18 cellular contexts compared by ENCODE assay signal in the genomic region with DNA sequence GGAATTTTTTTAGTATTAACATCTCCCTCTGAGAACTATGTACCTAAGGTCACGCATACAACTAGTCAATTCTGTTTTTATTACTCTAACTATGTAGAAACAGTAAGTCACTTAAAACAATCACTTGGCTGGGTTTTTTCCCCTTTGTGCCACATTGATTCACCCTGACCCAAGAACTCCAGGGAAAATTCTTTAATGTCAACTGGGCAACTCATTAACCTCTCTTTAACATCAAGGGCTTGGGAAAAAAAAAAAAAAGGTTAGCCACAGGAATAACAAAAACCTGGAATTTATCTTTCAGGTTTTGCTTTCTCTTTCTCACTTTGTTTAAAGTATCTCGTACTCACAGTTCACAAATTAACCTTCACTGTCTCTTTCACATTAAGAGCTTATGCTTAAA. TPM values are rescaled to one million over a fixed set of nuclear protein-coding genes. Genes with fewer than 3 reads are reported as not detected.
DNase-seq lines count a peak whose midpoint lies in the region; ATAC-seq and TF ChIP-seq lines count a peak whose summit lies in the region.
"Had no signal": no experiment of that assay in that cellular context is flagged by ENCODE, and none has a peak within 500 bp of the region (broad histone marks: within the 10 kb centered on the region; RNA-seq: fewer than 3 reads in every experiment).

No MANE protein-coding gene starts in this region.

- peaks cover 12% of the 10 kb centered on the region for H3K27me3 Mint-ChIP-seq in activated naive CD4-positive, alpha-beta T cell treated with anti-CD3 and anti-CD28 coated beads, Interleukin-2, amount 10 ng/mL, durations not matched to agents 7 days and 5 days
- H3K27me3 Mint-ChIP-seq in WTC11 (ENCODE audit: low read depth), result 0 out of 2 replicates have a peak, but pooled peaks cover 2% of the 10 kb centered on the region

- POLR2A ChIA-PET in WTC11 (lab: Charles Lee), result interaction anchor here (0.7 kb wide), 1 partner anchor 8 kb away, joined by 7 read pairs; a partner anchor contains a TSS

- H3K9me3 ChIP-seq in subcutaneous abdominal adipose tissue (ENCODE audit: control insufficient read depth in 5 of 5, low read length in 5 of 5), result no peaks in the 10 kb centered on the region
- H3K9me3 ChIP-seq: left ventricle myocardium inferior, prostate gland, stomach, uterus had no signal

- H3K36me3 Mint-ChIP-seq in activated naive CD4-positive, alpha-beta T cell treated with anti-CD3 and anti-CD28 coated beads, Interleukin-2, amount 10 ng/mL, durations not matched to agents 7 days and 5 days, result peaks cover 52% of the 10 kb centered on the region
- peaks cover 27 to 38% of the 10 kb centered on the region in 2 donors for H3K36me3 Mint-ChIP-seq in activated naive CD4-positive, alpha-beta T cell treated with anti-CD3 and anti-CD28 coated beads, Interleukin-2, amount 50 U/mL, for 72 hours
- H3K36me3 Mint-ChIP-seq in WTC11, result peaks cover 50% of the 10 kb centered on the region

- DNase-seq in activated naive CD4-positive, alpha-beta T cell treated with anti-CD3 and anti-CD28 coated beads, Interleukin-2, amount 10 ng/mL, durations not matched to agents 7 days and 5 days, result no peak
- DNase-seq in activated naive CD4-positive, alpha-beta T cell treated with anti-CD3 and anti-CD28 coated beads, Interleukin-2, amount 50 U/mL, for 72 hours (ENCODE audit: low spot score in 2 of 2), result no peak
- DNase-seq in WTC11 (ENCODE audit: low spot score) (no peak), left lobe of liver (ENCODE audit: low spot score) (no peak), left colon (no peak)
- DNase-seq: activated CD4-positive, alpha-beta T cell treated with anti-CD3 and anti-CD28 coated beads, Interleukin-2, amount 50 U/mL, for 1 hour; foreskin keratinocyte; left ventricle myocardium inferior; NCI-H187 treated with DMSO at 0.1 percent for 48 hours; NCI-H510A; SIG-M5; stomach; uterus had no signal

- H3K4me1 ChIP-seq in subcutaneous abdominal adipose tissue (ENCODE audit: control insufficient read depth in 5 of 5, insufficient read depth in 5 of 5, low read length in 5 of 5), result peaks cover 0 to 64% (median 35%) of the 10 kb centered on the region in 5 donors
- H3K4me1 ChIP-seq: prostate gland had no signal

- TF ChIP-seq CTCF in WTC11 (IDR thresholded peaks at IDR 0.05), result no peak

- no peaks in the 10 kb centered on the region for H3K27me3 ChIP-seq in subcutaneous abdominal adipose tissue (ENCODE audit: control insufficient read depth in 5 of 5, insufficient read depth in 4 of 5, low read length in 5 of 5)
- H3K27me3 ChIP-seq: foreskin keratinocyte, stomach, uterus had no signal

- peaks cover 30% of the 10 kb centered on the region for H3K4me1 Mint-ChIP-seq in activated naive CD4-positive, alpha-beta T cell treated with anti-CD3 and anti-CD28 coated beads, Interleukin-2, amount 10 ng/mL, durations not matched to agents 7 days and 5 days
- peaks cover 31% of the 10 kb centered on the region for H3K4me1 Mint-ChIP-seq in WTC11

- H3K36me3 ChIP-seq in subcutaneous abdominal adipose tissue (ENCODE audit: control insufficient read depth in 5 of 5, insufficient read depth in 5 of 5, low read length in 5 of 5), result peaks cover 35 to 52% (median 40%) of the 10 kb centered on the region in 5 donors
- H3K36me3 ChIP-seq: uterus had no signal

- no peak for ATAC-seq in activated naive CD4-positive, alpha-beta T cell treated with anti-CD3 and anti-CD28 coated beads, Interleukin-2, amount 50 U/mL, for 72 hours
- ATAC-seq in WTC11 (no peak), left lobe of liver (peak; percentile 65), GM21423 (IDR thresholded peaks at IDR 0.05; ENCODE audit: unreplicated experiment) (no peak), left colon (no peak), GM18909 (IDR thresholded peaks at IDR 0.05; ENCODE audit: poor library complexity, unreplicated experiment) (no peak)
- ATAC-seq: foreskin keratinocyte had no signal

- CTCF ChIA-PET in activated naive CD4-positive, alpha-beta T cell treated with anti-CD3 and anti-CD28 coated beads, Interleukin-2, amount 10 ng/mL, durations not matched to agents 7 days and 5 days (lab: Charles Lee), result no interaction called here
- CTCF ChIA-PET in WTC11 (lab: Charles Lee), result no interaction called here

- H3K27ac ChIP-seq in subcutaneous abdominal adipose tissue (ENCODE audit: low read depth, low read length), result peak overlapping the region; percentile 96
- H3K27ac ChIP-seq: foreskin keratinocyte, left ventricle myocardium inferior, prostate gland, stomach, uterus had no signal

- no peak overlapping the region for H3K4me3 ChIP-seq in subcutaneous abdominal adipose tissue (ENCODE audit: low read depth in 1 of 5, low read length in 5 of 5)
- H3K4me3 ChIP-seq: left ventricle myocardium inferior, prostate gland, stomach, uterus had no signal

- intact Hi-C loops in left colon (cut with DNase I, micrococcal nuclease), result no loop called here

- H3K9me3 Mint-ChIP-seq in activated naive CD4-positive, alpha-beta T cell treated with anti-CD3 and anti-CD28 coated beads, Interleukin-2, amount 10 ng/mL, durations not matched to agents 7 days and 5 days, result no peaks in the 10 kb centered on the region
- no peaks in the 10 kb centered on the region for H3K9me3 Mint-ChIP-seq in activated naive CD4-positive, alpha-beta T cell treated with anti-CD3 and anti-CD28 coated beads, Interleukin-2, amount 50 U/mL, for 72 hours
- no peaks in the 10 kb centered on the region for H3K9me3 Mint-ChIP-seq in WTC11

- H3K4me3 Mint-ChIP-seq in activated naive CD4-positive, alpha-beta T cell treated with anti-CD3 and anti-CD28 coated beads, Interleukin-2, amount 10 ng/mL, durations not matched to agents 7 days and 5 days, result no peak overlapping the region
- no peak overlapping the region for H3K4me3 Mint-ChIP-seq in WTC11

- peak overlapping the region in 3 of 5 donors; percentile 42 to 58 (median 47) for H3K9ac ChIP-seq in subcutaneous abdominal adipose tissue (ENCODE audit: low read length in 5 of 5)

- peak overlapping the region; percentile 17 for H3K27ac Mint-ChIP-seq in activated naive CD4-positive, alpha-beta T cell treated with anti-CD3 and anti-CD28 coated beads, Interleukin-2, amount 10 ng/mL, durations not matched to agents 7 days and 5 days
- peak overlapping the region in 1 of 2 donors; percentile 78 for H3K27ac Mint-ChIP-seq in activated naive CD4-positive, alpha-beta T cell treated with anti-CD3 and anti-CD28 coated beads, Interleukin-2, amount 50 U/mL, for 72 hours
- H3K27ac Mint-ChIP-seq in WTC11, result peak overlapping the region; percentile 91

TF ChIP-seq in WTC11, 78 proteins besides CTCF, POLR2A, EP300 and RAD21:
- TF ChIP-seq GRHL2 (CRISPR knock-in tag; IDR thresholded peaks at IDR 0.05; ENCODE audit: insufficient replicate concordance, severe bottlenecking) (no peak), ZNF416 (CRISPR knock-in tag; IDR thresholded peaks at IDR 0.05) (peak; percentile 59; the same call in 1 of the 2 replicates)
TF ChIP-seq in WTC11: peak in this region for 1.

RNA-seq across cellular contexts. Expression of a gene that starts 8.1 kb away (rescaled TPM):
- 1,000 to 10,000 TPM; 1,913 to 2,275 TPM for total RNA-seq in activated naive CD4-positive, alpha-beta T cell treated with anti-CD3 and anti-CD28 coated beads, Interleukin-2, amount 50 U/mL, for 72 hours
- total RNA-seq in WTC11 (2021), result 1,191 to 1,343 TPM (median 1,328 TPM) in 3 replicates
- 364 TPM for total RNA-seq in left lobe of liver
- total RNA-seq in left colon, result 1,000 to 10,000 TPM in 1 of 2 donors, 100 to 1,000 TPM in 1; 939 to 1,067 TPM

RNA-seq across cellular contexts. Expression of a gene that starts 8.2 kb away (rescaled TPM):
- 10 to 100 TPM; 23.2 to 40.2 TPM for total RNA-seq in activated naive CD4-positive, alpha-beta T cell treated with anti-CD3 and anti-CD28 coated beads, Interleukin-2, amount 50 U/mL, for 72 hours
- total RNA-seq in WTC11 (2021) (23.1 to 23.5 TPM (median 23.1 TPM) in 3 replicates), left lobe of liver (13.7 TPM), left colon (10 to 100 TPM; 19.0 to 20.0 TPM)

RNA-seq across cellular contexts. Expression of a gene that starts 43.9 kb away (rescaled TPM):
- not detected for total RNA-seq in activated naive CD4-positive, alpha-beta T cell treated with anti-CD3 and anti-CD28 coated beads, Interleukin-2, amount 50 U/mL, for 72 hours
- total RNA-seq in WTC11 (2021), result 0.09 to 0.14 TPM in 2 of 3 replicates, not detected in the other
- total RNA-seq in left lobe of liver, result 22.0 TPM
- 1 to 10 TPM in 1 of 2 donors, under 1 TPM in 1; 0.64 to 2.3 TPM for total RNA-seq in left colon
- total RNA-seq: foreskin keratinocyte, left ventricle myocardium inferior, myocyte had no signal
